Comparison of ENCODE assay signal across 1 cellular context in genomic region chrX:148504412-148504950, GRCh38.
TF ChIP-seq lines count a peak whose summit lies in the region.

No MANE protein-coding gene starts in this region.

TF ChIP-seq in neural cell, 6 proteins besides CTCF, POLR2A, EP300 and RAD21:
- TF ChIP-seq MXI1 (conservative IDR thresholded peaks at IDR 0.05; ENCODE audit: poor library complexity, severe bottlenecking) (no peak), REST (IDR thresholded peaks at IDR 0.05; ENCODE audit: borderline replicate concordance) (no peak), TAF1 (IDR thresholded peaks at IDR 0.05; ENCODE audit: low read depth) (no peak), SMC3 (conservative IDR thresholded peaks at IDR 0.05; ENCODE audit: poor library complexity) (no peak), EZH2 (IDR thresholded peaks at IDR 0.05; ENCODE audit: borderline replicate concordance, insufficient read depth, low read length, poor library complexity, severe bottlenecking) (no peak), POLR2AphosphoS5 (IDR thresholded peaks at IDR 0.05) (no peak)
